1 cellular context compared by ENCODE assay signal in the genomic region with DNA sequence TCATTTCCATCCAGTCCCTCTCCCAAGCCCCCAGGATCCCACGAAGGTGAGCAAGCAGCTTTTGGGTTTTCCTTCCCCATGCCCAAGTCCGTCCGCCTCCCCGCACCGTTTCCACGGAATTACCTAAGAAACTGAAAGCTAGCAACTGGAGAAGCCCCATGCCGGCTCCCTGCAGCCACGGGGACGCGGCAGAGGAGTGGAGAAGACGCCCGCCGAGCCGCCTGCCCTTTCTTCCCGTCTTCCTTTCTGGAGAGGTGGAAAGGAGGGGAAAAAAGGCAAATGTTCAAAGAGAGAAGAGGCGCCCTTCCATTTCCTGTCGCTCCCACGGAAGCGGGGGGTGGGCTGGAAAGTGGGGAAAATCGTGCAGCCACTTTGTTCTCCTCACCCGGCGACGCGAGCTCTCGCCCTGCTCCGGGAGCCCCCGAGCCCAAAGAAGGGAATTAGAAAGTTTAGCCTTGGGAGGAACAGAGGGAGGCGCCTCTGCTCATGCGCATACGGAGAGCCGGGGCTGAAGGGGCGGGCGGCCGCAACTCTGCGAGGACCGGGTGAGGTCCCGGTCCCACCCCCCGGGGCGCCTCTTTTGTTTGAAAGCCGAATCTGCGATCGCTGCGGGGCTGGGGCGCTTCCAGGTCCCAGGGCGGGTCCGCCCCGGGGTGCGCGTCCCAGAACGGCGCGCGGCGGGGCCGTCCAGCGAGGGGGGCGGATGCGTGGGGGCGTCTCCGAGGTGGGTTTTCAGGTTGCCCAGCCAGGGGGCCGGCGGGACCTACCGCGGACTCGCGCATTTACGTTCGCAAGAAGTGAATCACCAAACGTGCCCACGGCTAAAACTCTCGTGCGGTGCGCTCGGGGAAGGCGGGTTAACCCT.
A peak's percentile ranks its signal among the peaks of the same experiment; 100 is the strongest.
TF ChIP-seq lines count a peak whose summit lies in the region.

A gene (minus strand): TSS at position 436 of the 865 bp plus-strand sequence. CDS start 276 bp downstream, at position 160.

TF ChIP-seq in H1, 55 proteins besides CTCF, POLR2A, EP300 and RAD21:
- TF ChIP-seq TBP (IDR thresholded peaks at IDR 0.05; ENCODE audit: low read depth, low read length), result 0 out of 2 replicates have a peak, but pooled peaks have one; percentile 24
- TF ChIP-seq SIRT6 (IDR thresholded peaks at IDR 0.05; ENCODE audit: low read length), result no peak
- no peak for TF ChIP-seq POLR2AphosphoS5 (IDR thresholded peaks at IDR 0.05; ENCODE audit: low read depth, low read length)
- no peak for TF ChIP-seq CTBP2 (IDR thresholded peaks at IDR 0.05; ENCODE audit: borderline replicate concordance, insufficient read depth, insufficient read length, low read length)
- TF ChIP-seq SIN3A (conservative IDR thresholded peaks at IDR 0.05 in 1 of 2, IDR thresholded peaks at IDR 0.05 in 1 of 2; ENCODE audit: low read depth in 1 of 2, low read length in 2 of 2), result peak in 1 of 2 experiments; percentile 20; a peak in 1 of 4 replicates
- TF ChIP-seq, protein P1, sequence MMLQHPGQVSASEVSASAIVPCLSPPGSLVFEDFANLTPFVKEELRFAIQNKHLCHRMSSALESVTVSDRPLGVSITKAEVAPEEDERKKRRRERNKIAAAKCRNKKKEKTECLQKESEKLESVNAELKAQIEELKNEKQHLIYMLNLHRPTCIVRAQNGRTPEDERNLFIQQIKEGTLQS (IDR thresholded peaks at IDR 0.05; ENCODE audit: insufficient read depth, low read depth, low read length), result no peak
- TF ChIP-seq SP4 (IDR thresholded peaks at IDR 0.05; ENCODE audit: low read length), result no peak
- TF ChIP-seq CREB1 (IDR thresholded peaks at IDR 0.05), result no peak
- TF ChIP-seq GABPA (IDR thresholded peaks at IDR 0.05; ENCODE audit: borderline replicate concordance, insufficient read depth, low read length), result no peak
- TF ChIP-seq RFX5 (IDR thresholded peaks at IDR 0.05; ENCODE audit: borderline replicate concordance, low read depth, low read length), result no peak
- TF ChIP-seq, protein P2, sequence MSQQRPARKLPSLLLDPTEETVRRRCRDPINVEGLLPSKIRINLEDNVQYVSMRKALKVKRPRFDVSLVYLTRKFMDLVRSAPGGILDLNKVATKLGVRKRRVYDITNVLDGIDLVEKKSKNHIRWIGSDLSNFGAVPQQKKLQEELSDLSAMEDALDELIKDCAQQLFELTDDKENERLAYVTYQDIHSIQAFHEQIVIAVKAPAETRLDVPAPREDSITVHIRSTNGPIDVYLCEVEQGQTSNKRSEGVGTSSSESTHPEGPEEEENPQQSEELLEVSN (IDR thresholded peaks at IDR 0.05), result no peak; the same call in 1 of the 2 replicates
- TF ChIP-seq GTF2F1 (IDR thresholded peaks at IDR 0.05; ENCODE audit: borderline replicate concordance, low read depth, low read length), result no peak
- no peak for TF ChIP-seq CEBPB (IDR thresholded peaks at IDR 0.05; ENCODE audit: low read depth, low read length)
- peak; percentile 41 for TF ChIP-seq NRF1 (IDR thresholded peaks at IDR 0.05; ENCODE audit: low read depth, low read length)
- TF ChIP-seq CHD1 (IDR thresholded peaks at IDR 0.05; ENCODE audit: low read depth, low read length), result no peak
- TF ChIP-seq JUN (IDR thresholded peaks at IDR 0.05; ENCODE audit: low read depth, low read length), result no peak
- no peak for TF ChIP-seq TEAD4 (IDR thresholded peaks at IDR 0.05; ENCODE audit: low read depth, low read length)
- TF ChIP-seq BCL11A (IDR thresholded peaks at IDR 0.05; ENCODE audit: low read depth in 2 of 2, low read length in 2 of 2), result no peak
- TF ChIP-seq MAFK (IDR thresholded peaks at IDR 0.05; ENCODE audit: low read depth, low read length), result no peak
- TF ChIP-seq ASH2L (IDR thresholded peaks at IDR 0.05; ENCODE audit: low read length), result peak; percentile 23
- TF ChIP-seq TCF12 (IDR thresholded peaks at IDR 0.05; ENCODE audit: low read depth, low read length), result no peak
- peak in 1 of 2 experiments; percentile 1; a peak in 1 of 4 replicates for TF ChIP-seq HDAC2 (IDR thresholded peaks at IDR 0.05; ENCODE audit: borderline replicate concordance in 1 of 2, low read depth in 2 of 2, low read length in 2 of 2)
- TF ChIP-seq, protein P3, sequence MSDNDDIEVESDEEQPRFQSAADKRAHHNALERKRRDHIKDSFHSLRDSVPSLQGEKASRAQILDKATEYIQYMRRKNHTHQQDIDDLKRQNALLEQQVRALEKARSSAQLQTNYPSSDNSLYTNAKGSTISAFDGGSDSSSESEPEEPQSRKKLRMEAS (IDR thresholded peaks at IDR 0.05), result peak; percentile 5; the same call in 1 of the 2 replicates
- TF ChIP-seq KDM4A (IDR thresholded peaks at IDR 0.05; ENCODE audit: low read depth, low read length, severe bottlenecking), result peak; percentile 13
- no peak for TF ChIP-seq SIX5 (IDR thresholded peaks at IDR 0.05; ENCODE audit: low read depth, low read length)
- peak; percentile 38; the same call in 1 of the 2 replicates for TF ChIP-seq TAF1 (IDR thresholded peaks at IDR 0.05; ENCODE audit: low read depth, low read length)
- no peak for TF ChIP-seq ZNF274 (IDR thresholded peaks at IDR 0.05; ENCODE audit: borderline replicate concordance, extremely low read depth, low read length)
- TF ChIP-seq PHF8 (conservative IDR thresholded peaks at IDR 0.05; ENCODE audit: low read depth, low read length), result peak; percentile 12; the same call in 1 of the 2 replicates
- peak; percentile 11 for TF ChIP-seq EZH2 (IDR thresholded peaks at IDR 0.05; ENCODE audit: low read depth, low read length, severe bottlenecking)
- peak; percentile 61 for TF ChIP-seq RNF2 (IDR thresholded peaks at IDR 0.05; ENCODE audit: borderline replicate concordance, low read depth, low read length, missing control alignments, poor library complexity, severe bottlenecking)
- no peak for TF ChIP-seq SP2 (IDR thresholded peaks at IDR 0.05; ENCODE audit: low read length)
- no peak for TF ChIP-seq TAF7 (optimal IDR thresholded peaks at IDR 0.05; ENCODE audit: borderline replicate concordance, low read depth, low read length)
- TF ChIP-seq CBX5 (IDR thresholded peaks at IDR 0.05; ENCODE audit: low read depth, low read length), result no peak
